ENCODE assay signal across 2 cellular contexts in genomic region chr4:184234155-184234554, GRCh38.
TF ChIP-seq lines count a peak whose summit lies in the region.

No MANE protein-coding gene starts in this region.

TF ChIP-seq in HCT116, 20 proteins besides CTCF, POLR2A, EP300 and RAD21:
- TF ChIP-seq REST (IDR thresholded peaks at IDR 0.05; ENCODE audit: low read depth) (no peak), TCF7L2 (IDR thresholded peaks at IDR 0.05; ENCODE audit: borderline replicate concordance, extremely low read depth, insufficient read depth, insufficient read length) (no peak), SIN3A (IDR thresholded peaks at IDR 0.05; ENCODE audit: low read depth) (no peak), JUND (IDR thresholded peaks at IDR 0.05) (no peak), ELF1 (IDR thresholded peaks at IDR 0.05; ENCODE audit: borderline replicate concordance, low read depth) (no peak), EZH2 (IDR thresholded peaks at IDR 0.05) (no peak), FOSL1 (IDR thresholded peaks at IDR 0.05; ENCODE audit: low read depth) (no peak), CEBPB (IDR thresholded peaks at IDR 0.05; ENCODE audit: low read depth) (no peak), EGR1 (IDR thresholded peaks at IDR 0.05; ENCODE audit: low read depth) (no peak), ZBTB33 (IDR thresholded peaks at IDR 0.05; ENCODE audit: extremely low read depth, insufficient replicate concordance, low read length) (no peak), ATF3 (IDR thresholded peaks at IDR 0.05) (no peak), ZNF274 (IDR thresholded peaks at IDR 0.05; ENCODE audit: low read depth, low read length) (no peak)
TF ChIP-seq in HCT116: peak in this region for 0.

TF ChIP-seq in K562, 482 proteins besides CTCF, POLR2A, EP300 and RAD21 (continues in another document):
- TF ChIP-seq SPI1 (IDR thresholded peaks at IDR 0.05; ENCODE audit: borderline replicate concordance, low read depth, low read length) (0 out of 2 replicates have a peak, but pooled peaks have one; percentile 7), RBM17 (IDR thresholded peaks at IDR 0.05; ENCODE audit: borderline replicate concordance, low read depth, low read length) (no peak), MEIS2 (IDR thresholded peaks at IDR 0.05; ENCODE audit: partially characterized antibody) (peak; percentile 94), SMAD3 (CRISPR knock-in tag; conservative IDR thresholded peaks at IDR 0.05) (0 out of 2 replicates have a peak, but pooled peaks have one; percentile 27), PKNOX1 (IDR thresholded peaks at IDR 0.05) (peak; percentile 90), ZBTB17 (CRISPR knock-in tag; IDR thresholded peaks at IDR 0.05) (peak; percentile 87), L3MBTL2 (IDR thresholded peaks at IDR 0.05) (peak; percentile 19; the same call in 1 of the 2 replicates), PBX2 (CRISPR knock-in tag; IDR thresholded peaks at IDR 0.05; ENCODE audit: low read depth) (no peak), PBX2 (tag; conservative IDR thresholded peaks at IDR 0.05; ENCODE audit: low read depth) (peak; percentile 87), IFI16 (CRISPR knock-in tag; IDR thresholded peaks at IDR 0.05) (no peak), KLF13 (tag; IDR thresholded peaks at IDR 0.05; ENCODE audit: borderline replicate concordance, low read depth) (no peak), FOSL1 (tag; conservative IDR thresholded peaks at IDR 0.05) (peak; percentile 46), PML (IDR thresholded peaks at IDR 0.05; ENCODE audit: low read length) (no peak), MLLT1 (IDR thresholded peaks at IDR 0.05) (0 out of 4 replicates have a peak, but pooled peaks of 1 of the 2 experiments have one; percentile 41), MGA (IDR thresholded peaks at IDR 0.05) (0 out of 2 replicates have a peak, but pooled peaks have one; percentile 13), ZFP1 (CRISPR knock-in tag; IDR thresholded peaks at IDR 0.05) (no peak), JUND (IDR thresholded peaks at IDR 0.05; ENCODE audit: borderline replicate concordance, low read depth, low read length) (peak; percentile 16; the same call in 1 of the 2 replicates), JUND (tag; IDR thresholded peaks at IDR 0.05; ENCODE audit: borderline replicate concordance, low read depth, low read length) (no peak; the same call in 2 of the 3 replicates), CUX1 (CRISPR knock-in tag; IDR thresholded peaks at IDR 0.05) (0 out of 2 replicates have a peak, but pooled peaks have one; percentile 61), NFE2 (IDR thresholded peaks at IDR 0.05; ENCODE audit: low read depth) (peak; percentile 30; the same call in 1 of the 2 replicates), MNT (conservative IDR thresholded peaks at IDR 0.05) (0 out of 4 replicates have a peak, but pooled peaks of 1 of the 2 experiments have one; percentile 12), RBM39 (optimal IDR thresholded peaks at IDR 0.05; ENCODE audit: low read depth, low read length) (no peak)
